Comparison of ENCODE assay signal across 17 cellular contexts in the genomic region with DNA sequence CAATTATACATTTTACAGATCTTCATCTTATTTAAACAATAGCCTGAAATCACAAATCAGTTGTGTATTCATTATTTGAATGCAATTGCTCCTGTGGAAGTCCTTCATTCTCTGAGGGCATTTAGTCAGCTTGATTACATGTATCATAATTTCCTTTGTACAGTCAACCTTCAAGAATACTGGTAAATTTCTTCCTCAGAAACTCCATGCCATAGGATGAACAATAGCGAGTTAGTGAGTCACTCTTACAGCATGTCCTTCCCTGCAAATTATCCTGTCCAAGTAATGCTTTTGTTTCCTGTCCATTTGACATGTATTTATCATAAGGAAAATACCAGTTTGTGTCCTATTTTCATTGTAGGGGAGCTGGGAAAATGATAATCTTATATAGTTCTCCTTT. TPM values are rescaled to one million over a fixed set of nuclear protein-coding genes. Genes with fewer than 3 reads are reported as not detected.
DNase-seq lines count a peak whose midpoint lies in the region; ATAC-seq, FAIRE-seq and TF ChIP-seq lines count a peak whose summit lies in the region.
"Had no signal": no experiment of that assay in that cellular context is flagged by ENCODE, and none has a peak within 500 bp of the region (broad histone marks: within the 10 kb centered on the region; RNA-seq: fewer than 3 reads in every experiment).

No MANE protein-coding gene starts in this region.

- H3K27me3 ChIP-seq in ACC112 (ENCODE audit: insufficient read depth, low read length): no peaks in the 10 kb centered on the region
- no peaks in the 10 kb centered on the region for H3K27me3 ChIP-seq in mammary epithelial cell (ENCODE audit: insufficient read depth, low read length)
- no peaks in the 10 kb centered on the region for H3K27me3 ChIP-seq in kidney epithelial cell (ENCODE audit: control insufficient read depth, insufficient read depth, low read length)
- no peaks in the 10 kb centered on the region for H3K27me3 ChIP-seq in tibial artery

- H3K9me3 ChIP-seq in mammary epithelial cell (replicated peaks; ENCODE audit: insufficient read depth, low read length) (no peaks in the 10 kb centered on the region), tibial artery (no peaks in the 10 kb centered on the region)
- H3K9me3 ChIP-seq: mucosa of descending colon had no signal

- BruUV-seq in mammary epithelial cell (replicated peaks; lab: Mats Ljungman, UMichigan): no TSS peak

- peaks cover 16% of the 10 kb centered on the region for H3K4me1 ChIP-seq in ACC112 (ENCODE audit: control insufficient read depth, insufficient read depth, low read length, unreplicated experiment)
- peaks cover 42% of the 10 kb centered on the region for H3K4me1 ChIP-seq in mammary epithelial cell (ENCODE audit: insufficient read depth, low read length)
- no peaks in the 10 kb centered on the region for H3K4me1 ChIP-seq in tibial artery

- H3K79me2 ChIP-seq in ACC112 (ENCODE audit: control insufficient read depth, insufficient read depth, low read length, unreplicated experiment) (no peaks in the 10 kb centered on the region), mammary epithelial cell (ENCODE audit: insufficient read depth, low read length) (peaks cover 2% of the 10 kb centered on the region)

- H3K4me3 ChIP-seq in ACC112 (ENCODE audit: low read depth, low read length) (no peak overlapping the region), mammary epithelial cell (replicated peaks in 1 of 3; ENCODE audit: insufficient read depth in 1 of 3, low read depth in 2 of 3, low read length in 3 of 3) (no peak overlapping the region), kidney epithelial cell (ENCODE audit: low read depth, low read length) (no peak overlapping the region), tibial artery (no peak overlapping the region)
- H3K4me3 ChIP-seq: GM12878, mucosa of descending colon had no signal

- dilution Hi-C loops in mammary epithelial cell (cut with HindIII; ENCODE audit: low sequenced_read_pairs): no loop called here

- ATAC-seq in GM18868 (IDR thresholded peaks at IDR 0.05; ENCODE audit: unreplicated experiment): no peak
- no peak for ATAC-seq in HG03139 (IDR thresholded peaks at IDR 0.05; ENCODE audit: unreplicated experiment)
- ATAC-seq in HG02610 (IDR thresholded peaks at IDR 0.05; ENCODE audit: unreplicated experiment): no peak
- ATAC-seq: activated CD4-positive, alpha-beta T cell treated with anti-CD3 and anti-CD28 coated beads for 36 hours; GM12878; mucosa of descending colon had no signal

- peak overlapping the region; percentile 39 for H3K9ac ChIP-seq in mammary epithelial cell (ENCODE audit: insufficient read depth, low read length)

- intact Hi-C loops in mammary epithelial cell (cut with micrococcal nuclease) (loop anchor here (2.0 kb wide), 1 partner anchor 233 kb away; the partner anchor contains the start of gene ZNF202), tibial artery (cut with DNase I; ENCODE audit: low total_unique reads) (no loop called here)

- no peaks in the 10 kb centered on the region for H3K36me3 ChIP-seq in ACC112 (ENCODE audit: insufficient read depth, low read length)
- no peaks in the 10 kb centered on the region for H3K36me3 ChIP-seq in mammary epithelial cell (ENCODE audit: insufficient read depth, low read length)
- no peaks in the 10 kb centered on the region for H3K36me3 ChIP-seq in kidney epithelial cell (ENCODE audit: control insufficient read depth, insufficient read depth, low read length)
- no peaks in the 10 kb centered on the region for H3K36me3 ChIP-seq in tibial artery

- H3K27ac ChIP-seq in ACC112 (ENCODE audit: low read depth, low read length) (peak overlapping the region; percentile 82), mammary epithelial cell (ENCODE audit: insufficient read depth, low read depth, low read length) (peak overlapping the region; percentile 98), tibial artery (no peak overlapping the region)

- TF ChIP-seq CTCF in mammary epithelial cell (conservative IDR thresholded peaks at IDR 0.05 in 1 of 2, IDR thresholded peaks at IDR 0.05 in 1 of 2; ENCODE audit: extremely low read depth in 1 of 2, insufficient read depth in 1 of 2, low read depth in 1 of 2, low read length in 2 of 2): no peak
- TF ChIP-seq CTCF in kidney epithelial cell (IDR thresholded peaks at IDR 0.05; ENCODE audit: insufficient read depth, low read length, poor library complexity, severe bottlenecking): no peak
- no peak for TF ChIP-seq CTCF in tibial artery (IDR thresholded peaks at IDR 0.05)

- no peaks in the 10 kb centered on the region for H4K20me1 ChIP-seq in mammary epithelial cell (ENCODE audit: insufficient read depth, low read length)

- DNase-seq in HTR-8/SVneo (ENCODE audit: insufficient read length, low spot score): peak; percentile 10
- peak; percentile 93 for DNase-seq in mammary epithelial cell
- DNase-seq in kidney epithelial cell (ENCODE audit: low read depth): peak; percentile 53
- no peak for DNase-seq in tibial artery
- DNase-seq: activated CD4-positive, alpha-beta T cell treated with anti-CD3 and anti-CD28 coated beads for 36 hours; activated T-cell treated with anti-CD3 and anti-CD28 coated beads, Interleukin-2, amount 50 U/mL, for 24 hours; DMS 273 treated with DMSO at 0.1 percent for 48 hours; endodermal cell; mucosa of descending colon; NCI-H1092; NCI-H2227 treated with DMSO at 0.1 percent for 48 hours had no signal

- in situ Hi-C loops in mammary epithelial cell (cut with MboI; ENCODE audit: low sequenced_read_pairs in 2 of 2): no loop called here

- no peak for FAIRE-seq in HTR-8/SVneo (lab: Jason Lieb, UNC)
- FAIRE-seq: GM12878, H1 had no signal

- H2AFZ ChIP-seq in ACC112 (ENCODE audit: low read length, unreplicated experiment) (peak overlapping the region; percentile 46), mammary epithelial cell (ENCODE audit: low read depth, low read length) (no peak overlapping the region)

- CTCF ChIA-PET in mammary epithelial cell (lab: Charles Lee; ENCODE audit: low non-redundant PET): no interaction called here

- H3K4me2 ChIP-seq in mammary epithelial cell (ENCODE audit: insufficient read depth, low read depth, low read length): peak overlapping the region; percentile 47

- WGBS in mammary epithelial cell (ENCODE audit: low coverage, missing lambda C conversion rate): 0% methylated on average over 1 of the region's 1 CpG

RNA-seq across cellular contexts. Expression of gene OR10S1, which starts 3.8 kb away (rescaled TPM):
- under 1 TPM; 0.33 to 0.54 TPM for total RNA-seq in mammary epithelial cell
- polyA plus RNA-seq in mammary epithelial cell: 0.20 TPM
- not detected for polyA minus RNA-seq in mammary epithelial cell
- total RNA-seq in kidney epithelial cell: not detected in 2 replicates
- total RNA-seq: activated CD4-positive, alpha-beta T cell treated with anti-CD3 and anti-CD28 coated beads for 36 hours; endodermal cell; GM12878; H1; mucosa of descending colon had no signal
- polyA plus RNA-seq: GM12878, H1 had no signal

RNA-seq across cellular contexts. Expression of gene OR10G6, which starts 21.1 kb away (rescaled TPM):
- total RNA-seq in mammary epithelial cell (not detected), kidney epithelial cell (not detected in 2 replicates)
- not detected for polyA plus RNA-seq in mammary epithelial cell
- polyA minus RNA-seq in mammary epithelial cell: not detected
- total RNA-seq: activated CD4-positive, alpha-beta T cell treated with anti-CD3 and anti-CD28 coated beads for 36 hours; endodermal cell; GM12878; H1; mucosa of descending colon had no signal
- polyA plus RNA-seq: GM12878, H1 had no signal

RNA-seq across cellular contexts. Expression of gene OR6T1, which starts 30.2 kb away (rescaled TPM):
- total RNA-seq in mammary epithelial cell: not detected
- polyA plus RNA-seq in mammary epithelial cell: 0.08 TPM
- not detected for polyA minus RNA-seq in mammary epithelial cell
- total RNA-seq in kidney epithelial cell: 0.34 TPM in 1 of 2 replicates, not detected in the other
- total RNA-seq: activated CD4-positive, alpha-beta T cell treated with anti-CD3 and anti-CD28 coated beads for 36 hours; endodermal cell; GM12878; H1; mucosa of descending colon had no signal
- polyA plus RNA-seq: GM12878, H1 had no signal

RNA-seq across cellular contexts. Expression of gene OR4D5, which starts 34.4 kb away (rescaled TPM):
- total RNA-seq in mammary epithelial cell (under 1 TPM in 1 of 2 donors, not detected in 1; 0.17 TPM), kidney epithelial cell (not detected in 2 replicates)
- polyA plus RNA-seq in mammary epithelial cell: not detected
- polyA minus RNA-seq in mammary epithelial cell: not detected
- total RNA-seq: activated CD4-positive, alpha-beta T cell treated with anti-CD3 and anti-CD28 coated beads for 36 hours; GM12878; H1 had no signal
- polyA plus RNA-seq: GM12878, H1 had no signal

RNA-seq across cellular contexts. Expression of gene OR10G4, which starts 39.0 kb away (rescaled TPM):
- total RNA-seq in mammary epithelial cell: under 1 TPM in 1 of 2 donors, not detected in 1; 0.17 TPM
- polyA plus RNA-seq in mammary epithelial cell: not detected
- polyA minus RNA-seq in mammary epithelial cell: not detected
- total RNA-seq in kidney epithelial cell: not detected in 2 replicates
- total RNA-seq: activated CD4-positive, alpha-beta T cell treated with anti-CD3 and anti-CD28 coated beads for 36 hours; endodermal cell; GM12878; H1 had no signal
- polyA plus RNA-seq: GM12878 had no signal

Comparison
In these comparisons a context has a peak if more than half of its experiments do, and no peak if none do; other contexts are left out.
1. H3K27ac ChIP-seq: peak in ACC112 (single experiment) and mammary epithelial cell (single experiment); none in tibial artery (0 of 2).
2. DNase-seq: peak in HTR-8/SVneo (single experiment), mammary epithelial cell (single experiment) and kidney epithelial cell (single experiment); none in tibial artery (0 of 2).